Comparison of ENCODE assay signal across 23 cellular contexts in genomic region chr11:64076764-64077163, GRCh38. TPM values are rescaled to one million over a fixed set of nuclear protein-coding genes. Genes with fewer than 3 reads are reported as not detected.
"Had no signal": no experiment of that assay in that cellular context is flagged by ENCODE, and none has a peak within 500 bp of the region (broad histone marks: within the 10 kb centered on the region; RNA-seq: fewer than 3 reads in every experiment).

No MANE protein-coding gene starts in this region.

- DNase-seq: activated CD4-positive, alpha-beta T cell treated with anti-CD3 and anti-CD28 coated beads for 48 hours; activated CD4-positive, alpha-beta T cell treated with anti-CD3 and anti-CD28 coated beads, Interleukin-2, amount 50 U/mL, for 4 hours; activated CD4-positive, CD25-positive, alpha-beta regulatory T cell treated with anti-CD3 and anti-CD28 coated beads, Interleukin-2, amount 50 U/mL, for 72 hours; activated CD8-positive, alpha-beta memory T cell treated with anti-CD3 and anti-CD28 coated beads, Interleukin-2, amount 50 U/mL, for 48 hours; activated CD8-positive, alpha-beta T cell treated with anti-CD3 and anti-CD28 coated beads, Interleukin-2, amount 10 ng/mL, durations not matched to agents 7 days and 5 days; activated naive CD4-positive, alpha-beta T cell treated with anti-CD3 and anti-CD28 coated beads, Interleukin-2, amount 50 U/mL, for 16 hours; activated naive CD8-positive, alpha-beta T cell treated with anti-CD3 and anti-CD28 coated beads, Interleukin-2, amount 10 ng/mL, durations not matched to agents 7 days and 5 days; activated T-cell treated with anti-CD3 and anti-CD28 coated beads, Interleukin-2, amount 50 U/mL, for 1 hour; adrenal gland; MG63; NCI-H1105; NCI-H1436 treated with DMSO at 0.1 percent for 48 hours; NCI-H187; NCI-H2081; NCI-H446; NCI-H524; Peyer's patch; SHP77 treated with DMSO at 0.1 percent for 48 hours had no signal

- H3K36me3 Mint-ChIP-seq: activated naive CD8-positive, alpha-beta T cell treated with anti-CD3 and anti-CD28 coated beads, Interleukin-2, amount 10 ng/mL, durations not matched to agents 7 days and 5 days; WTC11 had no signal

- H3K27ac ChIP-seq: breast epithelium, Peyer's patch, RWPE1 had no signal

- H3K27me3 Mint-ChIP-seq: activated naive CD8-positive, alpha-beta T cell treated with anti-CD3 and anti-CD28 coated beads, Interleukin-2, amount 10 ng/mL, durations not matched to agents 7 days and 5 days had no signal

- H3K4me3 ChIP-seq: adrenal gland, breast epithelium, MG63, Peyer's patch had no signal

- H3K36me3 ChIP-seq: adrenal gland, breast epithelium, MG63, Peyer's patch had no signal

- H3K27me3 ChIP-seq: adrenal gland, breast epithelium, MG63, Peyer's patch had no signal

- H3K4me1 ChIP-seq: adrenal gland, breast epithelium, Peyer's patch had no signal

- H3K9me3 ChIP-seq: adrenal gland, breast epithelium, MG63, Peyer's patch had no signal

- H3K4me3 Mint-ChIP-seq: activated CD8-positive, alpha-beta T cell treated with anti-CD3 and anti-CD28 coated beads, Interleukin-2, amount 10 ng/mL, durations not matched to agents 7 days and 5 days; activated naive CD8-positive, alpha-beta T cell treated with anti-CD3 and anti-CD28 coated beads, Interleukin-2, amount 10 ng/mL, durations not matched to agents 7 days and 5 days; T-helper 1 cell treated with Interleukin-12 subunit alpha and Interleukin-12 subunit beta and Interleukin-4 antibody, amounts not matched to agents 30 μg/mL and 1 μg/mL, for 36 hours; WTC11 had no signal

- ATAC-seq: activated CD8-positive, alpha-beta T cell treated with anti-CD3 and anti-CD28 coated beads, Interleukin-2, amount 10 ng/mL, durations not matched to agents 7 days and 5 days; WTC11 had no signal

- H3K27ac Mint-ChIP-seq: activated CD8-positive, alpha-beta T cell treated with anti-CD3 and anti-CD28 coated beads, Interleukin-2, amount 10 ng/mL, durations not matched to agents 7 days and 5 days; activated naive CD8-positive, alpha-beta T cell treated with anti-CD3 and anti-CD28 coated beads, Interleukin-2, amount 10 ng/mL, durations not matched to agents 7 days and 5 days; T-helper 1 cell treated with Interleukin-12 subunit alpha and Interleukin-12 subunit beta and Interleukin-4 antibody, amounts not matched to agents 30 μg/mL and 1 μg/mL, for 36 hours; WTC11 had no signal

- H3K9me3 Mint-ChIP-seq: activated naive CD8-positive, alpha-beta T cell treated with anti-CD3 and anti-CD28 coated beads, Interleukin-2, amount 10 ng/mL, durations not matched to agents 7 days and 5 days; T-helper 1 cell treated with Interleukin-12 subunit alpha and Interleukin-12 subunit beta and Interleukin-4 antibody, amounts not matched to agents 30 μg/mL and 1 μg/mL, for 36 hours; WTC11 had no signal

- H3K4me1 Mint-ChIP-seq: WTC11 had no signal

RNA-seq across cellular contexts. Expression of gene FLRT1, which starts 41.0 kb away (rescaled TPM):
- total RNA-seq: activated CD8-positive, alpha-beta T cell treated with anti-CD3 and anti-CD28 coated beads, Interleukin-2, amount 10 ng/mL, durations not matched to agents 7 days and 5 days; activated naive CD8-positive, alpha-beta T cell treated with anti-CD3 and anti-CD28 coated beads, Interleukin-2, amount 10 ng/mL, durations not matched to agents 7 days and 5 days; breast epithelium; SK-MEL-5 had no signal
